ENCODE assay signal across 12 cellular contexts in the genomic region with DNA sequence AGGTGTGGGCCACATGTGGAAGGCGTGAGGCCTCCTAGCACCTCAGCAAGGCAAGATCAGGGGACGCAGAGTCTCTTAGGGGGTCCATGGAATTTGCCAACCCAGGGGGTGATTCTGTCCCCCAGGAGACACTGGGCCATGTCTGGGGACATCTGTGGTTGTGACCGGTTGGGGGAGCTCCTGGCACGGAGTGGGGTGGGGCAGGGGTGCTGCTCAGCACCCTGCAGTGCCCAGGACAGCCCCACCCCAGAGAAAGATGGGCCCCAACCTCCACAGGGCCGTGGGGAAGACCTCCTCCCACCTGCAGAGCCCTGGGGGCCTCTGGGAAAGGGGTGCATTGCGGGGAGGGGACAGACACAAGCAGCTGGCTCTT. TPM values are rescaled to one million over a fixed set of nuclear protein-coding genes. Genes with fewer than 3 reads are reported as not detected.
DNase-seq lines count a peak whose midpoint lies in the region; ATAC-seq and TF ChIP-seq lines count a peak whose summit lies in the region.
"Had no signal": no experiment of that assay in that cellular context is flagged by ENCODE, and none has a peak within 500 bp of the region (broad histone marks: within the 10 kb centered on the region; RNA-seq: fewer than 3 reads in every experiment).

No MANE protein-coding gene starts in this region.

- H3K9me3 ChIP-seq in gastroesophageal sphincter = no peaks in the 10 kb centered on the region

- peak overlapping the region in 3 of 4 donors; percentile 99 to 100 (median 99) for H3K27ac ChIP-seq in gastroesophageal sphincter

- H3K36me3 Mint-ChIP-seq in activated B cell treated with CpG ODN at 0.5 μM for 24 hours (ENCODE audit: low read depth) = peaks cover 68% of the 10 kb centered on the region
- peaks cover 22 to 55% of the 10 kb centered on the region in 2 donors for H3K36me3 Mint-ChIP-seq in stimulated activated naive B cell treated with anti-CD40 and anti-IgM and Interleukin-4, amounts not matched to agents 10 μg/mL and 1 μg/mL and 100 μg/mL, for 72 hours
- H3K36me3 Mint-ChIP-seq in osteocyte (ENCODE audit: unreplicated experiment) = peaks cover 8% of the 10 kb centered on the region
- H3K36me3 Mint-ChIP-seq: natural killer cell treated with Interleukin-12 subunit alpha and Interleukin-12 subunit beta and Interleukin-15 and Interleukin-18, amount 100 ng/mL, for 72 hours had no signal

- no peak for ATAC-seq in activated B cell treated with CpG ODN at 0.5 μM for 24 hours (ENCODE audit: low read depth)
- ATAC-seq in gastroesophageal sphincter = no peak
- no peak for ATAC-seq in stimulated activated naive B cell treated with anti-CD40 and anti-IgM and Interleukin-4, amounts not matched to agents 10 μg/mL and 1 μg/mL and 100 μg/mL, for 72 hours (replicated peaks)
- ATAC-seq: activated CD8-positive, alpha-beta memory T cell treated with anti-CD3 and anti-CD28 coated beads, Interleukin-2, amount 10 ng/mL, durations not matched to agents 7 days and 5 days; natural killer cell treated with Interleukin-12 subunit alpha and Interleukin-12 subunit beta and Interleukin-15 and Interleukin-18, amount 100 ng/mL, for 72 hours had no signal

- peaks cover 9 to 87% (median 78%) of the 10 kb centered on the region in 3 donors for H3K4me1 ChIP-seq in gastroesophageal sphincter

- H3K4me1 Mint-ChIP-seq in activated B cell treated with CpG ODN at 0.5 μM for 24 hours (peaks cover 78% of the 10 kb centered on the region), osteocyte (ENCODE audit: unreplicated experiment) (peaks cover 30% of the 10 kb centered on the region)
- peaks cover 51 to 91% of the 10 kb centered on the region in 2 donors for H3K4me1 Mint-ChIP-seq in stimulated activated naive B cell treated with anti-CD40 and anti-IgM and Interleukin-4, amounts not matched to agents 10 μg/mL and 1 μg/mL and 100 μg/mL, for 72 hours

- TF ChIP-seq EP300 in gastroesophageal sphincter (IDR thresholded peaks at IDR 0.05) = no peak

- H3K27me3 ChIP-seq in gastroesophageal sphincter = no peaks in the 10 kb centered on the region

- no peak overlapping the region for H3K27ac Mint-ChIP-seq in activated B cell treated with CpG ODN at 0.5 μM for 24 hours
- peak overlapping the region; percentile 76 for H3K27ac Mint-ChIP-seq in stimulated activated naive B cell treated with anti-CD40 and anti-IgM and Interleukin-4, amounts not matched to agents 10 μg/mL and 1 μg/mL and 100 μg/mL, for 72 hours
- no peak overlapping the region for H3K27ac Mint-ChIP-seq in osteocyte (ENCODE audit: unreplicated experiment)

- TF ChIP-seq CTCF in GM12872 (IDR thresholded peaks at IDR 0.05; ENCODE audit: insufficient read depth, low read depth, low read length) (peak; percentile 48), activated B cell treated with CpG ODN at 0.5 μM for 24 hours (IDR thresholded peaks at IDR 0.05) (no peak), gastroesophageal sphincter (IDR thresholded peaks at IDR 0.05) (no peak), osteocyte (IDR thresholded peaks at IDR 0.05) (no peak)

- WGBS in gastroesophageal sphincter (ENCODE audit: low coverage in 1 of 2), 2 donors = no CpG with 5 or more reads among the region's 6 CpGs

- DNase-seq in activated B cell treated with CpG ODN at 0.5 μM for 24 hours = no peak
- no peak for DNase-seq in stimulated activated naive B cell treated with anti-CD40 and anti-IgM and Interleukin-4, amounts not matched to agents 10 μg/mL and 1 μg/mL and 100 μg/mL, for 72 hours
- DNase-seq in kidney tubule cell (ENCODE audit: low spot score) = no peak
- DNase-seq in foreskin melanocyte = no peak
- no peak for DNase-seq in SIG-M5 (lab: John Stamatoyannopoulos, UW)
- no peak for DNase-seq in osteocyte (ENCODE audit: extremely low spot score, unreplicated experiment)
- DNase-seq: SHP77 treated with DMSO at 0.1 percent for 48 hours; stimulated activated CD4-positive, alpha-beta T cell treated with anti-CD3 and anti-CD28 coated beads, Interleukin-4, amount 100 ng/mL, for 4 hours had no signal

- intact Hi-C loops in activated B cell treated with CpG ODN at 0.5 μM for 24 hours (cut with micrococcal nuclease) = no loop called here

- CTCF ChIA-PET in activated B cell treated with CpG ODN at 0.5 μM for 24 hours (lab: Charles Lee) = no interaction called here

- no peak for TF ChIP-seq POLR2A in gastroesophageal sphincter (IDR thresholded peaks at IDR 0.05)

- H3K9me3 Mint-ChIP-seq in activated B cell treated with CpG ODN at 0.5 μM for 24 hours = no peaks in the 10 kb centered on the region
- no peaks in the 10 kb centered on the region for H3K9me3 Mint-ChIP-seq in stimulated activated naive B cell treated with anti-CD40 and anti-IgM and Interleukin-4, amounts not matched to agents 10 μg/mL and 1 μg/mL and 100 μg/mL, for 72 hours
- no peaks in the 10 kb centered on the region for H3K9me3 Mint-ChIP-seq in osteocyte (ENCODE audit: unreplicated experiment)
- H3K9me3 Mint-ChIP-seq: natural killer cell treated with Interleukin-12 subunit alpha and Interleukin-12 subunit beta and Interleukin-15 and Interleukin-18, amount 100 ng/mL, for 72 hours had no signal

- POLR2A ChIA-PET in activated B cell treated with CpG ODN at 0.5 μM for 24 hours (lab: Charles Lee) = interaction anchor here (0.8 to 59.1 kb wide), 4 partner anchors 6 to 121 kb away, joined by 5 to 2723 read pairs (median 490); partner anchors contain the start of genes IZUMO4, MKNK2 and MOB3A

- H3K4me3 ChIP-seq in gastroesophageal sphincter = peak overlapping the region in 1 of 2 donors; percentile 100

- H3K27me3 Mint-ChIP-seq in activated B cell treated with CpG ODN at 0.5 μM for 24 hours (no peaks in the 10 kb centered on the region), osteocyte (ENCODE audit: unreplicated experiment) (no peaks in the 10 kb centered on the region)
- H3K27me3 Mint-ChIP-seq in stimulated activated naive B cell treated with anti-CD40 and anti-IgM and Interleukin-4, amounts not matched to agents 10 μg/mL and 1 μg/mL and 100 μg/mL, for 72 hours = no peaks in the 10 kb centered on the region
- H3K27me3 Mint-ChIP-seq: activated CD8-positive, alpha-beta memory T cell treated with anti-CD3 and anti-CD28 coated beads, Interleukin-2, amount 10 ng/mL, durations not matched to agents 7 days and 5 days; natural killer cell treated with Interleukin-12 subunit alpha and Interleukin-12 subunit beta and Interleukin-15 and Interleukin-18, amount 100 ng/mL, for 72 hours had no signal

- peaks cover 0 to 66% of the 10 kb centered on the region in 2 donors for H3K36me3 ChIP-seq in gastroesophageal sphincter

- H3K4me3 Mint-ChIP-seq in activated B cell treated with CpG ODN at 0.5 μM for 24 hours = peak overlapping the region; percentile 93
- peak overlapping the region; percentile 22 to 57 for H3K4me3 Mint-ChIP-seq in stimulated activated naive B cell treated with anti-CD40 and anti-IgM and Interleukin-4, amounts not matched to agents 10 μg/mL and 1 μg/mL and 100 μg/mL, for 72 hours
- H3K4me3 Mint-ChIP-seq in osteocyte (ENCODE audit: unreplicated experiment) = no peak overlapping the region
- H3K4me3 Mint-ChIP-seq: activated CD8-positive, alpha-beta memory T cell treated with anti-CD3 and anti-CD28 coated beads, Interleukin-2, amount 10 ng/mL, durations not matched to agents 7 days and 5 days; natural killer cell treated with Interleukin-12 subunit alpha and Interleukin-12 subunit beta and Interleukin-15 and Interleukin-18, amount 100 ng/mL, for 72 hours had no signal

RNA-seq across cellular contexts. Expression of gene MKNK2, which starts 4.0 kb away (rescaled TPM):
- total RNA-seq in activated B cell treated with CpG ODN at 0.5 μM for 24 hours (1,134 and 1,197 TPM in 2 replicates), gastroesophageal sphincter (100 to 1,000 TPM in 3 of 4 donors, 10 to 100 TPM in 1; 98.4 to 195 (median 173) TPM), osteocyte (81.3 and 83.3 TPM in 2 replicates)

RNA-seq across cellular contexts. Expression of gene BTBD2, which starts 31.5 kb away (rescaled TPM):
- total RNA-seq in activated B cell treated with CpG ODN at 0.5 μM for 24 hours (55.1 and 57.3 TPM in 2 replicates), gastroesophageal sphincter (100 to 1,000 TPM in 1 of 4 donors, 10 to 100 TPM in 3; 44.0 to 125 (median 59.9) TPM), osteocyte (86.0 and 95.9 TPM in 2 replicates)

RNA-seq across cellular contexts. Expression of gene MOB3A, which starts 49.1 kb away (rescaled TPM):
- total RNA-seq in activated B cell treated with CpG ODN at 0.5 μM for 24 hours (179 and 189 TPM in 2 replicates), gastroesophageal sphincter (10 to 100 TPM; 29.0 to 69.9 (median 38.6) TPM), osteocyte (50.6 and 54.2 TPM in 2 replicates)

RNA-seq across cellular contexts. Expression of gene IZUMO4, which starts 49.7 kb away (rescaled TPM):
- total RNA-seq in activated B cell treated with CpG ODN at 0.5 μM for 24 hours (73.0 and 78.6 TPM in 2 replicates), gastroesophageal sphincter (10 to 100 TPM in 1 of 4 donors, 1 to 10 TPM in 3; 2.4 to 17.3 (median 4.3) TPM), osteocyte (3.8 and 4.8 TPM in 2 replicates)
